10 cellular contexts compared by ENCODE assay signal in the genomic region with DNA sequence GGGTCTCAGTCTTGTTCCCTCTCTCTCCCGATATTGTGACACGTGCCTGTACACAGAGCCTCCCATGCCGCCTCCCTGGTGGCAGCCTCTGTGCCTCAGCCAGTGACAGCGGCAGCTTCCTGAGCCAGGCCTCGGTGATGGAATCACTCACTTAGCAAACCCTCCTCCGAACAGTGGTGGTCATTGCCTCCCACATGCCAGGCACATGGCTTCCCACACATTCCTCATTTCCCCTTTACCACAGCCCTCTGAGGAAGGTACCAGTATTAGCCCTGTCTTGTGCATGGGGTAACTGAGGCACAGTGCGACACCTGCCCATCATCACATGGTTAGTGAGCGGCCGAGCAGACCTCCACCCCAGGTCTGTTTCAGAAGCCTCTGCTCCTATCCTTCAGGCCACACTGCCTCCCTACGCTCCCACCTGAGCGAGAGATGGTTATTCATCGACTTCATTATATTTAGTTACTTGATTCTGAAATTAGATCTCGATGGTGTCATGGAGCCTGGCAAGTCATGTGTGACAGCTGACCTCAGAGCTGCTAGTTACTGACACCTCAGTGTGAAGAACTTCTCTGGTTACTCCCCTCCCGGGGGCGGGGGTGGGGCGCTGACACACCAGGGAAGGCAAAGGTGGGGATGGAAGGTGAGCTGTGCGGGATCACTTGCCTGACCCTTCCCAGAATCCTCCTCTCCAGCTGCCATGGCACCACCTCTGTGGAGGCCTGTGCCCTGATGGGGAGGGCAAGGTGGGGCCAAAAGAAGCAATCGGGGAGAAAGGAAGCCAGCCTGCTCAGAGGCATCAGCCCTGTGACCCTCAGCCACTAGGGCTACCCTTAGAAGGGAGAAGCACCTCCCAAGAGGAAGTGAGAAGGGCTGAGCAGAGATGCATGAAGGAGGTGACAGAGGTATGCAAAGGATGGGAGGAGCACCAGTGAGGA. TPM values are rescaled to one million over a fixed set of nuclear protein-coding genes. Genes with fewer than 3 reads are reported as not detected.
DNase-seq lines count a peak whose midpoint lies in the region; ATAC-seq, FAIRE-seq and TF ChIP-seq lines count a peak whose summit lies in the region.
"Had no signal": no experiment of that assay in that cellular context is flagged by ENCODE, and none has a peak within 500 bp of the region (broad histone marks: within the 10 kb centered on the region; RNA-seq: fewer than 3 reads in every experiment).

No MANE protein-coding gene starts in this region.

- H3K9me3 ChIP-seq in kidney (ENCODE audit: control insufficient read depth in 1 of 2, low read length in 2 of 2) (no peaks in the 10 kb centered on the region), upper lobe of right lung (no peaks in the 10 kb centered on the region), hepatocyte (ENCODE audit: low read depth) (no peaks in the 10 kb centered on the region)
- H3K9me3 ChIP-seq: SJSA1 had no signal

- H3K36me3 ChIP-seq in kidney (ENCODE audit: control insufficient read depth in 1 of 2, insufficient read depth in 2 of 2, low read length in 2 of 2): no peaks in the 10 kb centered on the region
- H3K36me3 ChIP-seq in upper lobe of right lung: no peaks in the 10 kb centered on the region
- H3K36me3 ChIP-seq in hepatocyte (replicated peaks; ENCODE audit: insufficient read depth, low read depth): no peaks in the 10 kb centered on the region
- H3K36me3 ChIP-seq: SJSA1 had no signal

- no peak overlapping the region for H3K4me3 ChIP-seq in kidney (ENCODE audit: low read length in 2 of 2)
- no peak overlapping the region for H3K4me3 ChIP-seq in upper lobe of right lung
- no peak overlapping the region for H3K4me3 ChIP-seq in hepatocyte
- H3K4me3 ChIP-seq: SJSA1 had no signal

- peak; percentile 75 for ATAC-seq in GM18498 (IDR thresholded peaks at IDR 0.05; ENCODE audit: unreplicated experiment)
- ATAC-seq in GM21381 (IDR thresholded peaks at IDR 0.05; ENCODE audit: unreplicated experiment): peak; percentile 62
- peak; percentile 78 for ATAC-seq in HG03520 (IDR thresholded peaks at IDR 0.05; ENCODE audit: unreplicated experiment)
- no peak for ATAC-seq in upper lobe of right lung
- no peak for ATAC-seq in HG03457 (IDR thresholded peaks at IDR 0.05; ENCODE audit: unreplicated experiment)

- H3K9me2 ChIP-seq in hepatocyte (replicated peaks; ENCODE audit: insufficient read depth): no peaks in the 10 kb centered on the region

- no peaks in the 10 kb centered on the region for H3K79me2 ChIP-seq in hepatocyte

- no peak for FAIRE-seq in kidney (lab: Jason Lieb, UNC)

- no peaks in the 10 kb centered on the region for H4K20me1 ChIP-seq in hepatocyte (ENCODE audit: insufficient read depth, poor library complexity, severe bottlenecking)

- WGBS in hepatocyte (ENCODE audit: low lambda C conversion rate, missing lambda C conversion rate): 88% methylated on average over 18 of the region's 18 CpGs

- TF ChIP-seq CTCF in kidney (IDR thresholded peaks at IDR 0.05; ENCODE audit: borderline replicate concordance, extremely low read depth, insufficient read depth): no peak
- no peak for TF ChIP-seq CTCF in upper lobe of right lung (IDR thresholded peaks at IDR 0.05)
- TF ChIP-seq CTCF in hepatocyte (IDR thresholded peaks at IDR 0.05; ENCODE audit: poor library complexity): no peak

- no peak overlapping the region for H3K9ac ChIP-seq in kidney (ENCODE audit: low read length in 2 of 2)

- no peak overlapping the region for H3K4me2 ChIP-seq in hepatocyte

- H3K27me3 ChIP-seq in upper lobe of right lung (no peaks in the 10 kb centered on the region), hepatocyte (no peaks in the 10 kb centered on the region)
- H3K27me3 ChIP-seq: SJSA1 had no signal

- H3K4me1 ChIP-seq in kidney (ENCODE audit: control insufficient read depth in 1 of 2, insufficient read depth in 1 of 2, low read depth in 1 of 2, low read length in 2 of 2): no peaks in the 10 kb centered on the region
- H3K4me1 ChIP-seq in upper lobe of right lung: no peaks in the 10 kb centered on the region
- no peaks in the 10 kb centered on the region for H3K4me1 ChIP-seq in hepatocyte (ENCODE audit: insufficient read depth)
- H3K4me1 ChIP-seq: SJSA1 had no signal

- intact Hi-C loops in kidney (cut with DNase I): no loop called here
- intact Hi-C loops in upper lobe of right lung (cut with DNase I): no loop called here

- H2AFZ ChIP-seq in hepatocyte: no peak overlapping the region

- peak; percentile 80 for DNase-seq in kidney
- DNase-seq in upper lobe of right lung: no peak
- DNase-seq in MV-4-11 (lab: John Stamatoyannopoulos, UW): no peak
- DNase-seq in hepatocyte (ENCODE audit: low spot score): no peak
- DNase-seq: mesenchymal stem cell had no signal

- H3K27ac ChIP-seq in kidney (ENCODE audit: low read depth in 2 of 2, low read length in 2 of 2): no peak overlapping the region
- no peak overlapping the region for H3K27ac ChIP-seq in upper lobe of right lung
- H3K27ac ChIP-seq in hepatocyte: no peak overlapping the region
- H3K27ac ChIP-seq: SJSA1 had no signal

RNA-seq across cellular contexts. Expression of a gene that starts 17.9 kb away (rescaled TPM):
- total RNA-seq in kidney (0.91 TPM), upper lobe of right lung (10.7 TPM), hepatocyte (2.8 and 5.8 TPM in 2 replicates)
- polyA plus RNA-seq in kidney (ENCODE audit: insufficient read depth, low read depth, low replicate concordance) (1.5 TPM), hepatocyte (1.4 and 3.8 TPM in 2 replicates)

Comparison
In these comparisons a context has a peak if more than half of its experiments do, and no peak if none do; other contexts are left out.
1. ATAC-seq: peak in GM18498 (single experiment), GM21381 (single experiment) and HG03520 (single experiment); none in upper lobe of right lung (single experiment) and HG03457 (single experiment).